Comparison of ENCODE assay signal across 8 cellular contexts in the genomic region with DNA sequence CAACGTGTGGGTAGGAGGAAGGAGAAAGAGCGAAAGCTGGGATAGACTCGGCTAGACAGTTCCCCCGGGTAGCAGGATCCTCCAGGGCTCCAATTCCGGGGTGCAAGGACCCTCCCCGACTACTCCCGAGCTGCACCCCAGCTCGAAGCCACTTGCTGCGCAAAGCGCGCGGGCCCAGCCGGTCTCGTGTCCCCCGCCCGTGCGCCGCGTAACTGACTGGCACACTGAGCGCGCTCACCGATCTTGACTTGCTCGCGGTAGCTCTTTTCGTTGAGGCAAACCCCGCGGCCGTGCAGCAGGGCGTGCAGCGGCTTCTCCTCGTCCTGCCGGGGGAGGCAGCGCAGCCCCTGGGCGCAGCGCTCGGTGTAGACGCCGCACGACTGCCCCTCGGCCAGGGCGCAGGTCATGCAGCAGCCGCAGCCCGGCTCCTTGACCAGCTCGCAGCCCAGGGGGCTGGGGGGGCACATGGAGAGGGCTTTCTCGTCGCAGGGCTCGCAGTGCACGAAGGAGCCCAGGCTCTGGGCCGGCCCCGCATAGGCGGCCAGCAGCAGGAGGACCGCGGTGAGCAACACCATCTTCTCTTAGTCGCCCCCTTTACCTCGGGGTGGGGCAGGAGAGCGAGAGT. TPM values are rescaled to one million over a fixed set of nuclear protein-coding genes. Genes with fewer than 3 reads are reported as not detected.
A peak's percentile ranks its signal among the peaks of the same experiment; 100 is the strongest.
DNase-seq lines count a peak whose midpoint lies in the region; ATAC-seq, FAIRE-seq and TF ChIP-seq lines count a peak whose summit lies in the region.

No MANE protein-coding gene starts in this region.

- no peak for TF ChIP-seq CTCF in RWPE2 (IDR thresholded peaks at IDR 0.05; ENCODE audit: poor library complexity, severe bottlenecking)
- TF ChIP-seq CTCF in kidney (IDR thresholded peaks at IDR 0.05; ENCODE audit: borderline replicate concordance, extremely low read depth, insufficient read depth), result no peak

- peaks cover 17% of the 10 kb centered on the region for H3K27me3 ChIP-seq in RWPE2 (ENCODE audit: insufficient read depth, poor library complexity, severe bottlenecking)

- peak; percentile 35 for DNase-seq in NCI-H2196 (lab: John Stamatoyannopoulos, UW; ENCODE audit: unreplicated experiment)
- no peak for DNase-seq in NCI-H2196 treated with DMSO at 0.1 percent for 48 hours (lab: John Stamatoyannopoulos, UW; ENCODE audit: unreplicated experiment)
- DNase-seq in RWPE2 (ENCODE audit: low spot score), result no peak
- peak in 47 of 61 donors; percentile 14 to 83 (median 44) for DNase-seq in caudate nucleus (lab: John Stamatoyannopoulos, UW)
- peak; percentile 84 for DNase-seq in kidney
- peak; percentile 34 for DNase-seq in stimulated activated CD4-positive, alpha-beta T cell treated with anti-CD3 and anti-CD28 coated beads, Interleukin-12 subunit alpha, Interleukin-12 subunit beta, amount 100 ng/mL, for 4 hours
- DNase-seq in amniotic stem cell (lab: John Stamatoyannopoulos, UW), result no peak
- DNase-seq in COLO829 (ENCODE audit: low spot score), result no peak

- no peak for FAIRE-seq in kidney (lab: Jason Lieb, UNC)

- H3K36me3 ChIP-seq in RWPE2 (ENCODE audit: low read depth), result no peaks in the 10 kb centered on the region
- peaks cover 0 to 3% of the 10 kb centered on the region in 2 donors for H3K36me3 ChIP-seq in kidney (ENCODE audit: control insufficient read depth in 1 of 2, insufficient read depth in 2 of 2, low read length in 2 of 2)

- H3K27ac ChIP-seq in RWPE2 (ENCODE audit: poor library complexity, severe bottlenecking) (no peak overlapping the region), caudate nucleus (ENCODE audit: low read depth, low read length) (peak overlapping the region; percentile 73), kidney (ENCODE audit: low read depth in 2 of 2, low read length in 2 of 2) (peak overlapping the region; percentile 66 to 70)

- intact Hi-C loops in kidney (cut with DNase I), result loop anchor here (10.0 kb wide), 1 partner anchor 490 kb away; no protein-coding TSS in a partner anchor

- H3K4me1 ChIP-seq in RWPE2 (ENCODE audit: insufficient read depth, poor library complexity, severe bottlenecking) (peaks cover 27% of the 10 kb centered on the region), kidney (ENCODE audit: control insufficient read depth in 1 of 2, insufficient read depth in 1 of 2, low read depth in 1 of 2, low read length in 2 of 2) (peaks cover 12 to 20% of the 10 kb centered on the region in 2 donors)

- H3K4me3 ChIP-seq in RWPE2 (ENCODE audit: severe bottlenecking), result peak overlapping the region; percentile 22
- peak overlapping the region; percentile 71 to 73 for H3K4me3 ChIP-seq in kidney (ENCODE audit: low read length in 2 of 2)

- H3K9me3 ChIP-seq in RWPE2 (ENCODE audit: severe bottlenecking) (no peaks in the 10 kb centered on the region), kidney (ENCODE audit: control insufficient read depth in 1 of 2, low read length in 2 of 2) (no peaks in the 10 kb centered on the region)

- H3K9ac ChIP-seq in kidney (ENCODE audit: low read length in 2 of 2), result peak overlapping the region; percentile 52 to 72

- ATAC-seq in RWPE2 (ENCODE audit: low read depth), result peak; percentile 41

RNA-seq across cellular contexts. Expression of gene IGFBP5, which starts 1.0 kb away (rescaled TPM):
- 572 TPM for total RNA-seq in kidney
- 362 TPM for polyA plus RNA-seq in kidney (ENCODE audit: insufficient read depth, low read depth, low replicate concordance)

Comparison
In these comparisons a context has a peak if more than half of its experiments do, and no peak if none do; other contexts are left out.
1. DNase-seq: peak in NCI-H2196 (single experiment), caudate nucleus (47 of 61), kidney (single experiment) and stimulated activated CD4-positive, alpha-beta T cell treated with anti-CD3 and anti-CD28 coated beads, Interleukin-12 subunit alpha, Interleukin-12 subunit beta, amount 100 ng/mL, for 4 hours (single experiment); none in NCI-H2196 treated with DMSO at 0.1 percent for 48 hours (single experiment), RWPE2 (single experiment), amniotic stem cell (single experiment) and COLO829 (single experiment).